In the genomic region with DNA sequence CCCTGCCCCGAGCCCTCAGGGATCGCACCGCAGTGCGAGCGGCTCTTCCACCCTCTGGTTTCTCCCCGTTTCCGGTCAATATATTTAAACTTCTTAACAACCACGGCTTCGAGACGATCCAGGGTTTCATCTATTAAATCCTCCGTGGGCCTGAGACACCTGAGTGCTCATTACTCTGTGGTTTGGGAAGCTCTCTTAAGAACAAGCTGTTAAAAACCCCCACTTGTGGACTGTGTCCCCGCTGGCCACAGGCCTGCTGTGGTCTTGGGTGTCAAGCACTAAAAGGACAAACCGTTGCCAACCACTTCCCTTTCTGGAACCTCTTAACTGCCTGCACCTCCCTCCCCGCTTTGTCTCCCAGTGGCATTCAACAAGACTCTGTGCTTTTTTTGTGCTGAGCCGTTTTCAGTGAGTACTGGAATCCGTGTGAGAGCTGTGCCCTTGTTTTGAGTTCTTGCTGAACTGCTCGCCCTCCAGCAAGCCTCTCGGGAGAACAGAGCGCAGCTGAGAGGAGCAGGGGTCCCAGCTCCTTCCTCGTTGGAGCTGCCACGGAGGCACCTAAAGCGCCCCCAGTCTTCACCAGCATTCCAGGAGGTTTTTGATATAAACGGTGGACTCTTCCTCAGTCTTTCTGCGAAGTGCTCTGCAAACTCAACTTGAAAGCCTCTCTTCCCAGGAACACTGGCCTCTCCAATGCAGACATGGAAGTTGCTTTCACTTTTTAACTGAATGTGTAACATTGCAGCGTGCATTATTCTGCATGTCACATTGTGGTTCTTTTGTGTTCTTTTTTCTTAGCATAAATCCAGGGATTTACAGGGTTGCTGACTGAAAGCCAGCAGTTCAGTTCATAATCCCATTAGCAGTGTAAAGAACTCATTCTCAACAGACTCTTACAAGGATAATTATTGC, we compare ENCODE assay signal across 9 cellular contexts. TPM values are rescaled to one million over a fixed set of nuclear protein-coding genes. Genes with fewer than 3 reads are reported as not detected.
DNase-seq lines count a peak whose midpoint lies in the region; FAIRE-seq and TF ChIP-seq lines count a peak whose summit lies in the region.
"Had no signal": no experiment of that assay in that cellular context is flagged by ENCODE, and none has a peak within 500 bp of the region (broad histone marks: within the 10 kb centered on the region; RNA-seq: fewer than 3 reads in every experiment).

No MANE protein-coding gene starts in this region.

- H3K27me3 Mint-ChIP-seq in HFFc6 (ENCODE audit: insufficient read depth): peaks cover 11% of the 10 kb centered on the region

- DNase-seq in DMS 273 (lab: John Stamatoyannopoulos, UW; ENCODE audit: unreplicated experiment): peak; percentile 39
- no peak for DNase-seq in DMS 273 treated with DMSO at 0.1 percent for 48 hours (lab: John Stamatoyannopoulos, UW)
- peak; percentile 55 for DNase-seq in HFFc6
- peak; percentile 51 for DNase-seq in RCC 7860 (ENCODE audit: low spot score)
- peak in 31 of 61 donors; percentile 5 to 75 (median 33) for DNase-seq in caudate nucleus (lab: John Stamatoyannopoulos, UW)
- DNase-seq in iPS-NIHi11 (ENCODE audit: low spot score): peak; percentile 44
- DNase-seq in skeletal muscle cell (ENCODE audit: low read depth): peak; percentile 57
- no peak for DNase-seq in HPDE6-E6E7 (ENCODE audit: extremely low spot score)

- peak overlapping the region; percentile 99 for H3K27ac Mint-ChIP-seq in HFFc6

- peak overlapping the region; percentile 92 for H3K4me3 Mint-ChIP-seq in HFFc6

- FAIRE-seq in RCC 7860 (lab: Jason Lieb, UNC): peak; percentile 22

- H3K4me1 Mint-ChIP-seq in HFFc6 (ENCODE audit: low read depth): peaks cover 87% of the 10 kb centered on the region

- H3K4me3 ChIP-seq in skeletal muscle cell (ENCODE audit: low read depth, low read length): peak overlapping the region; percentile 74

- H3K36me3 Mint-ChIP-seq in HFFc6 (ENCODE audit: low read depth): peaks cover 34% of the 10 kb centered on the region

- TF ChIP-seq CTCF in HFFc6 (IDR thresholded peaks at IDR 0.05): no peak

- H3K9me3 Mint-ChIP-seq in HFFc6: peaks cover 21% of the 10 kb centered on the region

- H3K27ac ChIP-seq in caudate nucleus (ENCODE audit: low read depth, low read length): peak overlapping the region; percentile 77
- H3K27ac ChIP-seq: 22Rv1 had no signal

RNA-seq across cellular contexts. Expression of gene IGFBP7, which starts 0.7 kb away (rescaled TPM):
- 100 to 1,000 TPM; 464 to 821 (median 485) TPM for total RNA-seq in HFFc6 (2021; fragmentation: NEBNext Ultra II Directional; extraction: Animal tissue kit (Norgen Biotek cat#: 25700))

Comparison
In these comparisons a context has a peak if more than half of its experiments do, and no peak if none do; other contexts are left out.
1. DNase-seq: peak in DMS 273 (single experiment), HFFc6 (single experiment), RCC 7860 (single experiment), caudate nucleus (31 of 61), iPS-NIHi11 (single experiment) and skeletal muscle cell (single experiment); none in DMS 273 treated with DMSO at 0.1 percent for 48 hours (single experiment) and HPDE6-E6E7 (single experiment).